Comparison of ENCODE assay signal across 8 cellular contexts in genomic region chr2:183037660-183038340, GRCh38. TPM values are rescaled to one million over a fixed set of nuclear protein-coding genes. Genes with fewer than 3 reads are reported as not detected.
DNase-seq lines count a peak whose midpoint lies in the region; ATAC-seq lines count a peak whose summit lies in the region.

No MANE protein-coding gene starts in this region.

- peaks cover 0 to 14% of the 10 kb centered on the region in 2 donors for H3K36me3 ChIP-seq in muscle layer of duodenum (ENCODE audit: control insufficient read depth in 1 of 2, insufficient read depth in 2 of 2, low read length in 2 of 2)

- H3K27ac ChIP-seq in epithelial cell of prostate (peak overlapping the region; percentile 94), muscle layer of duodenum (ENCODE audit: low read length) (peak overlapping the region; percentile 95)

- peaks cover 15 to 34% of the 10 kb centered on the region in 2 donors for H3K4me1 ChIP-seq in muscle layer of duodenum (ENCODE audit: control insufficient read depth in 1 of 2, insufficient read depth in 2 of 2, low read length in 2 of 2)

- H3K36me3 Mint-ChIP-seq in activated CD8-positive, alpha-beta T cell treated with anti-CD3 and anti-CD28 coated beads, Interleukin-2, amount 10 ng/mL, durations not matched to agents 7 days and 5 days (ENCODE audit: low read depth) = no peaks in the 10 kb centered on the region

- H3K4me3 Mint-ChIP-seq in activated CD8-positive, alpha-beta T cell treated with anti-CD3 and anti-CD28 coated beads, Interleukin-2, amount 10 ng/mL, durations not matched to agents 7 days and 5 days = peak overlapping the region; percentile 70
- peak overlapping the region; percentile 85 to 88 for H3K4me3 Mint-ChIP-seq in stimulated activated naive CD8-positive, alpha-beta T cell treated with anti-CD3 and anti-CD28 coated beads, Interleukin-15, amount 100 ng/mL, for 72 hours

- peaks cover 62% of the 10 kb centered on the region for H3K27me3 Mint-ChIP-seq in activated CD8-positive, alpha-beta T cell treated with anti-CD3 and anti-CD28 coated beads, Interleukin-2, amount 10 ng/mL, durations not matched to agents 7 days and 5 days (ENCODE audit: low read depth)
- peaks cover 72% of the 10 kb centered on the region for H3K27me3 Mint-ChIP-seq in stimulated activated naive CD8-positive, alpha-beta T cell treated with anti-CD3 and anti-CD28 coated beads, Interleukin-15, amount 100 ng/mL, for 72 hours

- H3K9me3 Mint-ChIP-seq in activated CD8-positive, alpha-beta T cell treated with anti-CD3 and anti-CD28 coated beads, Interleukin-2, amount 10 ng/mL, durations not matched to agents 7 days and 5 days (ENCODE audit: insufficient read depth) = no peaks in the 10 kb centered on the region
- H3K9me3 Mint-ChIP-seq in stimulated activated naive CD8-positive, alpha-beta T cell treated with anti-CD3 and anti-CD28 coated beads, Interleukin-15, amount 100 ng/mL, for 72 hours = no peaks in the 10 kb centered on the region

- POLR2A ChIA-PET in activated CD8-positive, alpha-beta T cell treated with anti-CD3 and anti-CD28 coated beads, Interleukin-2, amount 10 ng/mL, durations not matched to agents 7 days and 5 days (lab: Charles Lee) = no interaction called here

- DNase-seq in HuH-7 (ENCODE audit: low spot score) (peak; percentile 31), epithelial cell of prostate (ENCODE audit: low read depth, low spot score) (no peak), ecto neural progenitor cell (ENCODE audit: low spot score) (no peak)
- DNase-seq in activated CD8-positive, alpha-beta T cell treated with anti-CD3 and anti-CD28 coated beads, Interleukin-2, amount 10 ng/mL, durations not matched to agents 7 days and 5 days = peak; percentile 49
- DNase-seq in stimulated activated naive CD8-positive, alpha-beta T cell treated with anti-CD3 and anti-CD28 coated beads, Interleukin-15, amount 100 ng/mL, for 72 hours = no peak

- ATAC-seq in GM21526 (IDR thresholded peaks at IDR 0.05; ENCODE audit: low FRiP score, unreplicated experiment) = peak; percentile 44
- peak; percentile 73 for ATAC-seq in activated CD8-positive, alpha-beta T cell treated with anti-CD3 and anti-CD28 coated beads, Interleukin-2, amount 10 ng/mL, durations not matched to agents 7 days and 5 days
- ATAC-seq in stimulated activated naive CD8-positive, alpha-beta T cell treated with anti-CD3 and anti-CD28 coated beads, Interleukin-15, amount 100 ng/mL, for 72 hours = peak; percentile 70

- H3K9me3 ChIP-seq in muscle layer of duodenum (ENCODE audit: control insufficient read depth in 1 of 2, low read length in 2 of 2) = no peaks in the 10 kb centered on the region

- H3K4me1 Mint-ChIP-seq in activated CD8-positive, alpha-beta T cell treated with anti-CD3 and anti-CD28 coated beads, Interleukin-2, amount 10 ng/mL, durations not matched to agents 7 days and 5 days (ENCODE audit: low read depth) = peaks cover 28% of the 10 kb centered on the region
- peaks cover 23% of the 10 kb centered on the region for H3K4me1 Mint-ChIP-seq in stimulated activated naive CD8-positive, alpha-beta T cell treated with anti-CD3 and anti-CD28 coated beads, Interleukin-15, amount 100 ng/mL, for 72 hours

- peak overlapping the region; percentile 66 for H3K4me3 ChIP-seq in GM08714 (ENCODE audit: low read length)
- H3K4me3 ChIP-seq in muscle layer of duodenum (ENCODE audit: low read depth in 1 of 2, low read length in 2 of 2) = peak overlapping the region; percentile 80 to 82

- no peaks in the 10 kb centered on the region for H3K27me3 ChIP-seq in muscle layer of duodenum (ENCODE audit: low read depth, low read length)

- H3K27ac Mint-ChIP-seq in activated CD8-positive, alpha-beta T cell treated with anti-CD3 and anti-CD28 coated beads, Interleukin-2, amount 10 ng/mL, durations not matched to agents 7 days and 5 days = no peak overlapping the region
- no peak overlapping the region for H3K27ac Mint-ChIP-seq in stimulated activated naive CD8-positive, alpha-beta T cell treated with anti-CD3 and anti-CD28 coated beads, Interleukin-15, amount 100 ng/mL, for 72 hours

- CTCF ChIA-PET in activated CD8-positive, alpha-beta T cell treated with anti-CD3 and anti-CD28 coated beads, Interleukin-2, amount 10 ng/mL, durations not matched to agents 7 days and 5 days (lab: Charles Lee) = no interaction called here

RNA-seq across cellular contexts. Expression of gene NCKAP1, which starts 0.5 kb away (rescaled TPM):
- under 1 TPM; 0.50 to 0.52 TPM for total RNA-seq in activated CD8-positive, alpha-beta T cell treated with anti-CD3 and anti-CD28 coated beads, Interleukin-2, amount 10 ng/mL, durations not matched to agents 7 days and 5 days

RNA-seq across cellular contexts. Expression of gene DUSP19, which starts 40.7 kb away (rescaled TPM):
- total RNA-seq in activated CD8-positive, alpha-beta T cell treated with anti-CD3 and anti-CD28 coated beads, Interleukin-2, amount 10 ng/mL, durations not matched to agents 7 days and 5 days = under 1 TPM; 0.39 to 0.68 TPM

Comparison
In these comparisons a context has a peak if more than half of its experiments do, and no peak if none do; other contexts are left out.
1. DNase-seq: peak in HuH-7 (single experiment) and activated CD8-positive, alpha-beta T cell treated with anti-CD3 and anti-CD28 coated beads, Interleukin-2, amount 10 ng/mL, durations not matched to agents 7 days and 5 days (single experiment); none in epithelial cell of prostate (single experiment), stimulated activated naive CD8-positive, alpha-beta T cell treated with anti-CD3 and anti-CD28 coated beads, Interleukin-15, amount 100 ng/mL, for 72 hours (0 of 2) and ecto neural progenitor cell (single experiment).
2. Peak in every context shown above with its lines, with median percentiles within 50 percentile points of each other: ATAC-seq.